Comparison of ENCODE assay signal across 1 cellular context in the genomic region with DNA sequence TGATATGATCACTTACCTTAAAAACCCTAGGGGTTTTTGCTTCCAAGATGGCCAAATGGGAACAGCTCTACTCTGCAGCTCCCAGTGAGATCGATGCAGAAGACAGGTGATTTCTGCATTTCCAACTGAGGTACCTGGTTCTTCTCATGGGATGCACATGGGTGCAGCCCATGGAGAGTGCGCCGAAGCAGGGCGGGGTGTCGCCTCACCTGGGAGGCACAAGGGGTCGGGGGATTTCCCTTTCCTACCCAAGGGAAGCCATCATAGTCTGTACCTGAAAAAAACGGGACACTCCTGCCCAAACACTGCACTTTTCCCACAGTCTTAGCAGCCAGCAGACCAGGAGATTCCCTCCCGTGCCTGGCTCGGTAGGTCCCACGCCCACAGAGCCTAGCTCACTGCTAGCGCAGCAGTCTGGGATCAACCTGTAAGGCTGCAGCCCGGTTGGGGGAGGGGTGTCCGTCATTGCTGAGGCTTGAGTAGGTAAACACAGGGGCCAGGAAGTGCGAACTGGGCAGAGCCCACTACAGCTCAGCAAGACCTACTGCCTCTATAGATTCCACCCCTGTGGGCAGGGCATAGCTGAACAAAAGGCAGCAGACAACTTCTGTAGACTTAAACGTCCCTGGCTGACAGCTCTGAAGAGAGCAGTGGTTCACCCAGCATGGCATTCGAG.
A peak's percentile ranks its signal among the peaks of the same experiment; 100 is the strongest.
TF ChIP-seq lines count a peak whose summit lies in the region.

No MANE protein-coding gene starts in this region.

TF ChIP-seq in HepG2, 621 proteins besides CTCF, POLR2A, EP300 and RAD21 (continued from another document and continues in another):
- TF ChIP-seq, protein P1, sequence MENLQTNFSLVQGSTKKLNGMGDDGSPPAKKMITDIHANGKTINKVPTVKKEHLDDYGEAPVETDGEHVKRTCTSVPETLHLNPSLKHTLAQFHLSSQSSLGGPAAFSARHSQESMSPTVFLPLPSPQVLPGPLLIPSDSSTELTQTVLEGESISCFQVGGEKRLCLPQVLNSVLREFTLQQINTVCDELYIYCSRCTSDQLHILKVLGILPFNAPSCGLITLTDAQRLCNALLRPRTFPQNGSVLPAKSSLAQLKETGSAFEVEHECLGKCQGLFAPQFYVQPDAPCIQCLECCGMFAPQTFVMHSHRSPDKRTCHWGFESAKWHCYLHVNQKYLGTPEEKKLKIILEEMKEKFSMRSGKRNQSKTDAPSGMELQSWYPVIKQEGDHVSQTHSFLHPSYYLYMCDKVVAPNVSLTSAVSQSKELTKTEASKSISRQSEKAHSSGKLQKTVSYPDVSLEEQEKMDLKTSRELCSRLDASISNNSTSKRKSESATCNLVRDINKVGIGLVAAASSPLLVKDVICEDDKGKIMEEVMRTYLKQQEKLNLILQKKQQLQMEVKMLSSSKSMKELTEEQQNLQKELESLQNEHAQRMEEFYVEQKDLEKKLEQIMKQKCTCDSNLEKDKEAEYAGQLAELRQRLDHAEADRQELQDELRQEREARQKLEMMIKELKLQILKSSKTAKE (CRISPR knock-in tag; IDR thresholded peaks at IDR 0.05; ENCODE audit: borderline replicate concordance) = 0 out of 2 replicates have a peak, but pooled peaks have one; percentile 34
- TF ChIP-seq, protein P2, sequence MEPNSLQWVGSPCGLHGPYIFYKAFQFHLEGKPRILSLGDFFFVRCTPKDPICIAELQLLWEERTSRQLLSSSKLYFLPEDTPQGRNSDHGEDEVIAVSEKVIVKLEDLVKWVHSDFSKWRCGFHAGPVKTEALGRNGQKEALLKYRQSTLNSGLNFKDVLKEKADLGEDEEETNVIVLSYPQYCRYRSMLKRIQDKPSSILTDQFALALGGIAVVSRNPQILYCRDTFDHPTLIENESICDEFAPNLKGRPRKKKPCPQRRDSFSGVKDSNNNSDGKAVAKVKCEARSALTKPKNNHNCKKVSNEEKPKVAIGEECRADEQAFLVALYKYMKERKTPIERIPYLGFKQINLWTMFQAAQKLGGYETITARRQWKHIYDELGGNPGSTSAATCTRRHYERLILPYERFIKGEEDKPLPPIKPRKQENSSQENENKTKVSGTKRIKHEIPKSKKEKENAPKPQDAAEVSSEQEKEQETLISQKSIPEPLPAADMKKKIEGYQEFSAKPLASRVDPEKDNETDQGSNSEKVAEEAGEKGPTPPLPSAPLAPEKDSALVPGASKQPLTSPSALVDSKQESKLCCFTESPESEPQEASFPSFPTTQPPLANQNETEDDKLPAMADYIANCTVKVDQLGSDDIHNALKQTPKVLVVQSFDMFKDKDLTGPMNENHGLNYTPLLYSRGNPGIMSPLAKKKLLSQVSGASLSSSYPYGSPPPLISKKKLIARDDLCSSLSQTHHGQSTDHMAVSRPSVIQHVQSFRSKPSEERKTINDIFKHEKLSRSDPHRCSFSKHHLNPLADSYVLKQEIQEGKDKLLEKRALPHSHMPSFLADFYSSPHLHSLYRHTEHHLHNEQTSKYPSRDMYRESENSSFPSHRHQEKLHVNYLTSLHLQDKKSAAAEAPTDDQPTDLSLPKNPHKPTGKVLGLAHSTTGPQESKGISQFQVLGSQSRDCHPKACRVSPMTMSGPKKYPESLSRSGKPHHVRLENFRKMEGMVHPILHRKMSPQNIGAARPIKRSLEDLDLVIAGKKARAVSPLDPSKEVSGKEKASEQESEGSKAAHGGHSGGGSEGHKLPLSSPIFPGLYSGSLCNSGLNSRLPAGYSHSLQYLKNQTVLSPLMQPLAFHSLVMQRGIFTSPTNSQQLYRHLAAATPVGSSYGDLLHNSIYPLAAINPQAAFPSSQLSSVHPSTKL (CRISPR knock-in tag; IDR thresholded peaks at IDR 0.05) = peak; percentile 79
- TF ChIP-seq KAT2B (IDR thresholded peaks at IDR 0.05; ENCODE audit: borderline replicate concordance, low read depth, low read length) (no peak), ONECUT2 (CRISPR knock-in tag; IDR thresholded peaks at IDR 0.05) (no peak), NFRKB (IDR thresholded peaks at IDR 0.05) (no peak), ZBTB21 (CRISPR knock-in tag; IDR thresholded peaks at IDR 0.05) (no peak), SIX4 (CRISPR knock-in tag; IDR thresholded peaks at IDR 0.05) (0 out of 2 replicates have a peak, but pooled peaks have one; percentile 13), TGIF2 (CRISPR knock-in tag; IDR thresholded peaks at IDR 0.05) (no peak), ZNF431 (CRISPR knock-in tag; IDR thresholded peaks at IDR 0.05; ENCODE audit: borderline replicate concordance, low read depth) (no peak; the same call in 1 of the 2 replicates), MTF2 (CRISPR knock-in tag; IDR thresholded peaks at IDR 0.05; ENCODE audit: borderline replicate concordance) (no peak), ZNF780A (CRISPR knock-in tag; IDR thresholded peaks at IDR 0.05) (no peak), DR1 (CRISPR knock-in tag; IDR thresholded peaks at IDR 0.05) (no peak), ZNF468 (CRISPR knock-in tag; IDR thresholded peaks at IDR 0.05) (no peak), ZNF619 (CRISPR knock-in tag; IDR thresholded peaks at IDR 0.05) (no peak), KDM5A (IDR thresholded peaks at IDR 0.05; ENCODE audit: borderline replicate concordance, low read length) (no peak), KDM5B (CRISPR knock-in tag; IDR thresholded peaks at IDR 0.05; ENCODE audit: borderline replicate concordance) (no peak), NFKBIZ (CRISPR knock-in tag; IDR thresholded peaks at IDR 0.05) (no peak), THYN1 (CRISPR knock-in tag; IDR thresholded peaks at IDR 0.05; ENCODE audit: borderline replicate concordance, low read depth) (no peak), ZNF776 (CRISPR knock-in tag; IDR thresholded peaks at IDR 0.05) (no peak), ZSCAN29 (CRISPR knock-in tag; conservative IDR thresholded peaks at IDR 0.05) (no peak), ZNF383 (CRISPR knock-in tag; IDR thresholded peaks at IDR 0.05; ENCODE audit: borderline replicate concordance) (no peak), ZFP36 (IDR thresholded peaks at IDR 0.05; ENCODE audit: borderline replicate concordance, low read depth, low read length, partially characterized antibody) (no peak)
- TF ChIP-seq, protein P3, sequence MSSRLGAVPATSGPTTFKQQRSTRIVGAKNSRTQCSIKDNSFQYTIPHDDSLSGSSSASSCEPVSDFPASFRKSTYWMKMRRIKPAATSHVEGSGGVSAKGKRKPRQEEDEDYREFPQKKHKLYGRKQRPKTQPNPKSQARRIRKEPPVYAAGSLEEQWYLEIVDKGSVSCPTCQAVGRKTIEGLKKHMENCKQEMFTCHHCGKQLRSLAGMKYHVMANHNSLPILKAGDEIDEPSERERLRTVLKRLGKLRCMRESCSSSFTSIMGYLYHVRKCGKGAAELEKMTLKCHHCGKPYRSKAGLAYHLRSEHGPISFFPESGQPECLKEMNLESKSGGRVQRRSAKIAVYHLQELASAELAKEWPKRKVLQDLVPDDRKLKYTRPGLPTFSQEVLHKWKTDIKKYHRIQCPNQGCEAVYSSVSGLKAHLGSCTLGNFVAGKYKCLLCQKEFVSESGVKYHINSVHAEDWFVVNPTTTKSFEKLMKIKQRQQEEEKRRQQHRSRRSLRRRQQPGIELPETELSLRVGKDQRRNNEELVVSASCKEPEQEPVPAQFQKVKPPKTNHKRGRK (CRISPR knock-in tag; IDR thresholded peaks at IDR 0.05) = no peak
- TF ChIP-seq, protein P4, sequence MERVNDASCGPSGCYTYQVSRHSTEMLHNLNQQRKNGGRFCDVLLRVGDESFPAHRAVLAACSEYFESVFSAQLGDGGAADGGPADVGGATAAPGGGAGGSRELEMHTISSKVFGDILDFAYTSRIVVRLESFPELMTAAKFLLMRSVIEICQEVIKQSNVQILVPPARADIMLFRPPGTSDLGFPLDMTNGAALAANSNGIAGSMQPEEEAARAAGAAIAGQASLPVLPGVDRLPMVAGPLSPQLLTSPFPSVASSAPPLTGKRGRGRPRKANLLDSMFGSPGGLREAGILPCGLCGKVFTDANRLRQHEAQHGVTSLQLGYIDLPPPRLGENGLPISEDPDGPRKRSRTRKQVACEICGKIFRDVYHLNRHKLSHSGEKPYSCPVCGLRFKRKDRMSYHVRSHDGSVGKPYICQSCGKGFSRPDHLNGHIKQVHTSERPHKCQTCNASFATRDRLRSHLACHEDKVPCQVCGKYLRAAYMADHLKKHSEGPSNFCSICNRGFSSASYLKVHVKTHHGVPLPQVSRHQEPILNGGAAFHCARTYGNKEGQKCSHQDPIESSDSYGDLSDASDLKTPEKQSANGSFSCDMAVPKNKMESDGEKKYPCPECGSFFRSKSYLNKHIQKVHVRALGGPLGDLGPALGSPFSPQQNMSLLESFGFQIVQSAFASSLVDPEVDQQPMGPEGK (CRISPR knock-in tag; IDR thresholded peaks at IDR 0.05) = peak; percentile 67
- TF ChIP-seq, protein P5, sequence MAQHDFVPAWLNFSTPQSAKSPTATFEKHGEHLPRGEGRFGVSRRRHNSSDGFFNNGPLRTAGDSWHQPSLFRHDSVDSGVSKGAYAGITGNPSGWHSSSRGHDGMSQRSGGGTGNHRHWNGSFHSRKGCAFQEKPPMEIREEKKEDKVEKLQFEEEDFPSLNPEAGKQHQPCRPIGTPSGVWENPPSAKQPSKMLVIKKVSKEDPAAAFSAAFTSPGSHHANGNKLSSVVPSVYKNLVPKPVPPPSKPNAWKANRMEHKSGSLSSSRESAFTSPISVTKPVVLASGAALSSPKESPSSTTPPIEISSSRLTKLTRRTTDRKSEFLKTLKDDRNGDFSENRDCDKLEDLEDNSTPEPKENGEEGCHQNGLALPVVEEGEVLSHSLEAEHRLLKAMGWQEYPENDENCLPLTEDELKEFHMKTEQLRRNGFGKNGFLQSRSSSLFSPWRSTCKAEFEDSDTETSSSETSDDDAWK (CRISPR knock-in tag; IDR thresholded peaks at IDR 0.05) = no peak
- TF ChIP-seq, protein P6, sequence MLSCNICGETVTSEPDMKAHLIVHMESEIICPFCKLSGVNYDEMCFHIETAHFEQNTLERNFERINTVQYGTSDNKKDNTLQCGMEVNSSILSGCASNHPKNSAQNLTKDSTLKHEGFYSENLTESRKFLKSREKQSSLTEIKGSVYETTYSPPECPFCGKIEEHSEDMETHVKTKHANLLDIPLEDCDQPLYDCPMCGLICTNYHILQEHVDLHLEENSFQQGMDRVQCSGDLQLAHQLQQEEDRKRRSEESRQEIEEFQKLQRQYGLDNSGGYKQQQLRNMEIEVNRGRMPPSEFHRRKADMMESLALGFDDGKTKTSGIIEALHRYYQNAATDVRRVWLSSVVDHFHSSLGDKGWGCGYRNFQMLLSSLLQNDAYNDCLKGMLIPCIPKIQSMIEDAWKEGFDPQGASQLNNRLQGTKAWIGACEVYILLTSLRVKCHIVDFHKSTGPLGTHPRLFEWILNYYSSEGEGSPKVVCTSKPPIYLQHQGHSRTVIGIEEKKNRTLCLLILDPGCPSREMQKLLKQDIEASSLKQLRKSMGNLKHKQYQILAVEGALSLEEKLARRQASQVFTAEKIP (CRISPR knock-in tag; IDR thresholded peaks at IDR 0.05; ENCODE audit: borderline replicate concordance) = no peak
- TF ChIP-seq, protein P7, sequence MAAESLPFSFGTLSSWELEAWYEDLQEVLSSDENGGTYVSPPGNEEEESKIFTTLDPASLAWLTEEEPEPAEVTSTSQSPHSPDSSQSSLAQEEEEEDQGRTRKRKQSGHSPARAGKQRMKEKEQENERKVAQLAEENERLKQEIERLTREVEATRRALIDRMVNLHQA (CRISPR knock-in tag; IDR thresholded peaks at IDR 0.05) = no peak
- TF ChIP-seq, protein P8, sequence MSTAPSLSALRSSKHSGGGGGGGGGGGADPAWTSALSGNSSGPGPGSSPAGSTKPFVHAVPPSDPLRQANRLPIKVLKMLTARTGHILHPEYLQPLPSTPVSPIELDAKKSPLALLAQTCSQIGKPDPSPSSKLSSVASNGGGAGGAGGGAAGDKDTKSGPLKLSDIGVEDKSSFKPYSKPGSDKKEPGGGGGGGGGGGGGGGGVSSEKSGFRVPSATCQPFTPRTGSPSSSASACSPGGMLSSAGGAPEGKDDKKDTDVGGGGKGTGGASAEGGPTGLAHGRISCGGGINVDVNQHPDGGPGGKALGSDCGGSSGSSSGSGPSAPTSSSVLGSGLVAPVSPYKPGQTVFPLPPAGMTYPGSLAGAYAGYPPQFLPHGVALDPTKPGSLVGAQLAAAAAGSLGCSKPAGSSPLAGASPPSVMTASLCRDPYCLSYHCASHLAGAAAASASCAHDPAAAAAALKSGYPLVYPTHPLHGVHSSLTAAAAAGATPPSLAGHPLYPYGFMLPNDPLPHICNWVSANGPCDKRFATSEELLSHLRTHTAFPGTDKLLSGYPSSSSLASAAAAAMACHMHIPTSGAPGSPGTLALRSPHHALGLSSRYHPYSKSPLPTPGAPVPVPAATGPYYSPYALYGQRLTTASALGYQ (CRISPR knock-in tag; IDR thresholded peaks at IDR 0.05) = no peak
- TF ChIP-seq, protein P9, sequence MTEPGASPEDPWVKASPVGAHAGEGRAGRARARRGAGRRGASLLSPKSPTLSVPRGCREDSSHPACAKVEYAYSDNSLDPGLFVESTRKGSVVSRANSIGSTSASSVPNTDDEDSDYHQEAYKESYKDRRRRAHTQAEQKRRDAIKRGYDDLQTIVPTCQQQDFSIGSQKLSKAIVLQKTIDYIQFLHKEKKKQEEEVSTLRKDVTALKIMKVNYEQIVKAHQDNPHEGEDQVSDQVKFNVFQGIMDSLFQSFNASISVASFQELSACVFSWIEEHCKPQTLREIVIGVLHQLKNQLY (CRISPR knock-in tag; IDR thresholded peaks at IDR 0.05) = no peak
- TF ChIP-seq, protein P10, sequence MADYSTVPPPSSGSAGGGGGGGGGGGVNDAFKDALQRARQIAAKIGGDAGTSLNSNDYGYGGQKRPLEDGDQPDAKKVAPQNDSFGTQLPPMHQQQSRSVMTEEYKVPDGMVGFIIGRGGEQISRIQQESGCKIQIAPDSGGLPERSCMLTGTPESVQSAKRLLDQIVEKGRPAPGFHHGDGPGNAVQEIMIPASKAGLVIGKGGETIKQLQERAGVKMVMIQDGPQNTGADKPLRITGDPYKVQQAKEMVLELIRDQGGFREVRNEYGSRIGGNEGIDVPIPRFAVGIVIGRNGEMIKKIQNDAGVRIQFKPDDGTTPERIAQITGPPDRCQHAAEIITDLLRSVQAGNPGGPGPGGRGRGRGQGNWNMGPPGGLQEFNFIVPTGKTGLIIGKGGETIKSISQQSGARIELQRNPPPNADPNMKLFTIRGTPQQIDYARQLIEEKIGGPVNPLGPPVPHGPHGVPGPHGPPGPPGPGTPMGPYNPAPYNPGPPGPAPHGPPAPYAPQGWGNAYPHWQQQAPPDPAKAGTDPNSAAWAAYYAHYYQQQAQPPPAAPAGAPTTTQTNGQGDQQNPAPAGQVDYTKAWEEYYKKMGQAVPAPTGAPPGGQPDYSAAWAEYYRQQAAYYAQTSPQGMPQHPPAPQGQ (CRISPR knock-in tag; IDR thresholded peaks at IDR 0.05; ENCODE audit: borderline replicate concordance) = no peak
